ENCODE assay signal across 10 cellular contexts in genomic region chr1:1237874-1238701, GRCh38. TPM values are rescaled to one million over a fixed set of nuclear protein-coding genes. Genes with fewer than 3 reads are reported as not detected.
DNase-seq lines count a peak whose midpoint lies in the region; ATAC-seq and TF ChIP-seq lines count a peak whose summit lies in the region.
"Had no signal": no experiment of that assay in that cellular context is flagged by ENCODE, and none has a peak within 500 bp of the region (broad histone marks: within the 10 kb centered on the region; RNA-seq: fewer than 3 reads in every experiment).

No MANE protein-coding gene starts in this region.

- CTCF ChIA-PET in PC-9 (lab: Charles Lee) = interaction anchor here (0.9 kb wide), 1 partner anchor 115 kb away, joined by 3 read pairs; no protein-coding TSS in a partner anchor

- H3K4me1 ChIP-seq in PC-9 (replicated peaks; ENCODE audit: insufficient read depth) (peaks cover 53% of the 10 kb centered on the region), gastrocnemius medialis (peaks cover 0 to 1% of the 10 kb centered on the region in 2 donors)

- POLR2A ChIA-PET in PC-9 (lab: Charles Lee; ENCODE audit: unreplicated experiment) = interaction anchor here (0.6 to 0.8 kb wide), 3 partner anchors 15 to 164 kb away, joined by 3 to 4 read pairs (median 4); partner anchors contain the start of gene RNF223

- in situ Hi-C loops in gastrocnemius medialis (cut with MboI; ENCODE audit: low sequenced_read_pairs in 4 of 4) = no loop called here

- peaks cover 15% of the 10 kb centered on the region for H3K36me3 Mint-ChIP-seq in mesothelial cell of epicardium

- H3K9me3 Mint-ChIP-seq in mesothelial cell of epicardium = peaks cover 4% of the 10 kb centered on the region

- H3K4me3 Mint-ChIP-seq in mesothelial cell of epicardium = no peak overlapping the region

- no peaks in the 10 kb centered on the region for H3K27me3 Mint-ChIP-seq in mesothelial cell of epicardium (ENCODE audit: low read depth)
- H3K27me3 Mint-ChIP-seq: progenitor cell of endocrine pancreas had no signal

- no peak for TF ChIP-seq CTCF in PC-9 (conservative IDR thresholded peaks at IDR 0.05)
- no peak for TF ChIP-seq CTCF in mesothelial cell of epicardium (IDR thresholded peaks at IDR 0.05; ENCODE audit: unreplicated experiment)
- TF ChIP-seq CTCF in gastrocnemius medialis (IDR thresholded peaks at IDR 0.05 in 4 of 5, conservative IDR thresholded peaks at IDR 0.05 in 1 of 5) = no peak

- no peaks in the 10 kb centered on the region for H3K9me3 ChIP-seq in PC-9 (ENCODE audit: insufficient read depth, low read depth)
- H3K9me3 ChIP-seq in gastrocnemius medialis = no peaks in the 10 kb centered on the region
- H3K9me3 ChIP-seq: Caco-2, left ventricle myocardium inferior, tibial nerve had no signal

- H2AFZ ChIP-seq in PC-9 = no peak overlapping the region

- H3K4me2 ChIP-seq in PC-9 = peak overlapping the region; percentile 93

- DNase-seq in Daoy (ENCODE audit: low read depth) (peak; percentile 50), PC-9 (peak; percentile 68 to 77), left lobe of liver (ENCODE audit: low spot score) (no peak), mesothelial cell of epicardium (ENCODE audit: low spot score in 2 of 2, unreplicated experiment in 2 of 2) (no peak), gastrocnemius medialis (no peak), kidney glomerular epithelial cell (lab: John Stamatoyannopoulos, UW) (no peak)
- DNase-seq: left ventricle myocardium inferior had no signal

- H3K36me3 ChIP-seq in PC-9 (ENCODE audit: low read depth) (no peaks in the 10 kb centered on the region), gastrocnemius medialis (no peaks in the 10 kb centered on the region)
- H3K36me3 ChIP-seq: left ventricle myocardium inferior had no signal

- 0 out of 2 replicates have a peak, but pooled peaks cover 4% of the 10 kb centered on the region for H4K20me1 ChIP-seq in PC-9 (ENCODE audit: insufficient read depth)

- H3K9me2 ChIP-seq in PC-9 (ENCODE audit: insufficient read depth) = no peaks in the 10 kb centered on the region

- no TSS peak for BruUV-seq in PC-9 (replicated peaks; lab: Mats Ljungman, UMichigan)

- H3K27ac ChIP-seq in PC-9 = peak overlapping the region; percentile 75
- H3K27ac ChIP-seq in gastrocnemius medialis = no peak overlapping the region
- H3K27ac ChIP-seq: left ventricle myocardium inferior, tibial nerve had no signal

- H3K4me1 Mint-ChIP-seq in mesothelial cell of epicardium = peaks cover 18% of the 10 kb centered on the region

- H3K79me2 ChIP-seq in PC-9 (ENCODE audit: low read depth) = peaks cover 31% of the 10 kb centered on the region

- H3K27me3 ChIP-seq in PC-9 (ENCODE audit: insufficient read depth, low read depth) (no peaks in the 10 kb centered on the region), gastrocnemius medialis (peaks cover 27 to 33% (median 32%) of the 10 kb centered on the region in 3 donors)

- TF ChIP-seq POLR2A in gastrocnemius medialis (IDR thresholded peaks at IDR 0.05) = no peak

- H3F3A ChIP-seq in PC-9 (ENCODE audit: insufficient read depth, low read depth) = peaks cover 45% of the 10 kb centered on the region; the same call in 1 of the 2 replicates

- H3K27ac Mint-ChIP-seq in mesothelial cell of epicardium = no peak overlapping the region
- H3K27ac Mint-ChIP-seq: progenitor cell of endocrine pancreas had no signal

- intact Hi-C loops in PC-9 (cut with micrococcal nuclease; ENCODE audit: unreplicated experiment) (loop anchor here (10.0 kb wide), 1 partner anchor 253 kb away; the partner anchor contains the start of gene PERM1), gastrocnemius medialis (cut with DNase I; ENCODE audit: low total_unique reads) (no loop called here)

- peak overlapping the region; percentile 43 for H3K4me3 ChIP-seq in PC-9
- no peak overlapping the region for H3K4me3 ChIP-seq in gastrocnemius medialis
- H3K4me3 ChIP-seq: left ventricle myocardium inferior, tibial nerve had no signal

- ATAC-seq in left lobe of liver = peak; percentile 4
- no peak for ATAC-seq in gastrocnemius medialis

RNA-seq across cellular contexts. Expression of gene B3GALT6, which starts 6.1 kb away (rescaled TPM):
- 44.5 and 49.1 TPM in 2 replicates for total RNA-seq in Daoy (2014; rRNA removed; shearing (Covaris generic))
- total RNA-seq in PC-9 (2021) (16.2 and 20.8 TPM in 2 replicates), left lobe of liver (9.3 TPM), mesothelial cell of epicardium (32.1 to 34.1 TPM (median 33.4 TPM) in 3 replicates), gastrocnemius medialis (10 to 100 TPM in 3 of 4 donors, 1 to 10 TPM in 1; 8.5 to 32.8 (median 20.6) TPM)

RNA-seq across cellular contexts. Expression of gene SDF4, which starts 6.3 kb away (rescaled TPM):
- 84.4 and 91.8 TPM in 2 replicates for total RNA-seq in Daoy (2014; rRNA removed; shearing (Covaris generic))
- total RNA-seq in PC-9 (2021) (133 and 139 TPM in 2 replicates), left lobe of liver (166 TPM), mesothelial cell of epicardium (103 to 110 TPM (median 108 TPM) in 3 replicates), gastrocnemius medialis (10 to 100 TPM; 51.0 to 94.2 (median 79.4) TPM)

RNA-seq across cellular contexts. Expression of gene C1QTNF12, which starts 8.4 kb away (rescaled TPM):
- 0.36 TPM in 1 of 2 replicates, not detected in the other for total RNA-seq in Daoy (2014; rRNA removed; shearing (Covaris generic))
- 5.2 and 11.8 TPM in 2 replicates for total RNA-seq in PC-9 (2021)
- 3.5 TPM for total RNA-seq in left lobe of liver
- 10.2 to 12.2 TPM (median 10.4 TPM) in 3 replicates for total RNA-seq in mesothelial cell of epicardium
- total RNA-seq in gastrocnemius medialis = 1 to 10 TPM in 1 of 4 donors, not detected in 3; 2.7 TPM

RNA-seq across cellular contexts. Expression of gene TNFRSF4, which starts 24.1 kb away (rescaled TPM):
- total RNA-seq in Daoy (2014; rRNA removed; shearing (Covaris generic)) = not detected in 2 replicates
- total RNA-seq in PC-9 (2021) (0.20 and 0.38 TPM in 2 replicates), left lobe of liver (0.38 TPM), mesothelial cell of epicardium (0.18 to 0.34 TPM (median 0.29 TPM) in 3 replicates), gastrocnemius medialis (1 to 10 TPM in 1 of 4 donors, under 1 TPM in 2, not detected in 1; 0.42 to 2.1 (median 0.46) TPM)
- total RNA-seq: Caco-2 had no signal

RNA-seq across cellular contexts. Expression of gene TNFRSF18, which starts 31.7 kb away (rescaled TPM):
- 0.89 and 1.9 TPM in 2 replicates for total RNA-seq in Daoy (2014; rRNA removed; shearing (Covaris generic))
- total RNA-seq in PC-9 (2021) (6.9 and 14.1 TPM in 2 replicates), left lobe of liver (not detected), mesothelial cell of epicardium (0.51 to 1.2 TPM (median 0.93 TPM) in 3 replicates), gastrocnemius medialis (not detected)
- total RNA-seq: Caco-2, left ventricle myocardium inferior had no signal

Comparison
In these comparisons a context has a peak if more than half of its experiments do, and no peak if none do; other contexts are left out.
1. DNase-seq: peak in Daoy (single experiment) and PC-9 (2 of 2); none in left lobe of liver (single experiment), mesothelial cell of epicardium (0 of 2), gastrocnemius medialis (0 of 2) and kidney glomerular epithelial cell (single experiment).